ENCODE assay signal across 1 cellular context in genomic region chr5:150507283-150508020, GRCh38.
TF ChIP-seq lines count a peak whose summit lies in the region.

No MANE protein-coding gene starts in this region.

TF ChIP-seq in HepG2, 621 proteins besides CTCF, POLR2A, EP300 and RAD21:
- TF ChIP-seq SALL2 (CRISPR knock-in tag; IDR thresholded peaks at IDR 0.05) (no peak), ZNF597 (CRISPR knock-in tag; IDR thresholded peaks at IDR 0.05) (no peak), MTA1 (CRISPR knock-in tag; IDR thresholded peaks at IDR 0.05; ENCODE audit: borderline replicate concordance) (0 out of 2 replicates have a peak, but pooled peaks have one; percentile 26), ZNF687 (CRISPR knock-in tag; IDR thresholded peaks at IDR 0.05) (peak; percentile 34; the same call in 1 of the 2 replicates)
- TF ChIP-seq, protein P1, sequence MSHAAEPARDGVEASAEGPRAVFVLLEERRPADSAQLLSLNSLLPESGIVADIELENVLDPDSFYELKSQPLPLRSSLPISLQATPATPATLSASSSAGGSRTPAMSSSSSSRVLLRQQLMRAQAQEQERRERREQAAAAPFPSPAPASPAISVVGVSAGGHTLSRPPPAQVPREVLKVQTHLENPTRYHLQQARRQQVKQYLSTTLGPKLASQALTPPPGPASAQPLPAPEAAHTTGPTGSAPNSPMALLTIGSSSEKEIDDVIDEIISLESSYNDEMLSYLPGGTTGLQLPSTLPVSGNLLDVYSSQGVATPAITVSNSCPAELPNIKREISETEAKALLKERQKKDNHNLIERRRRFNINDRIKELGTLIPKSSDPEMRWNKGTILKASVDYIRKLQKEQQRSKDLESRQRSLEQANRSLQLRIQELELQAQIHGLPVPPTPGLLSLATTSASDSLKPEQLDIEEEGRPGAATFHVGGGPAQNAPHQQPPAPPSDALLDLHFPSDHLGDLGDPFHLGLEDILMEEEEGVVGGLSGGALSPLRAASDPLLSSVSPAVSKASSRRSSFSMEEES (CRISPR knock-in tag; IDR thresholded peaks at IDR 0.05), result no peak
